In genomic region chr3:128123538-128124368, GRCh38 we compare ENCODE assay signal across 8 cellular contexts. TPM values are rescaled to one million over a fixed set of nuclear protein-coding genes. Genes with fewer than 3 reads are reported as not detected.
DNase-seq lines count a peak whose midpoint lies in the region; ATAC-seq and TF ChIP-seq lines count a peak whose summit lies in the region.

Gene RUVBL1, minus strand, starts transcription at chr3:128123812. Its CDS starts 88 bp downstream, at chr3:128123724.

- DNase-seq in DMS 273 treated with DMSO at 0.1 percent for 48 hours (lab: John Stamatoyannopoulos, UW), result peak; percentile 99
- peak; percentile 89 for DNase-seq in OCI-M2 (lab: John Stamatoyannopoulos, UW; ENCODE audit: unreplicated experiment)
- DNase-seq in activated T-cell treated with anti-CD3 and anti-CD28 coated beads for 4 hours, result peak; percentile 88
- peak; percentile 98 for DNase-seq in epithelial cell of esophagus (ENCODE audit: low read depth)
- DNase-seq in mucosa of descending colon, result peak; percentile 97 to 98 (median 97)
- peak; percentile 95 for DNase-seq in stimulated activated CD8-positive, alpha-beta memory T cell treated with anti-CD3 and anti-CD28 coated beads, Interleukin-4, amount 100 ng/mL, for 24 hours (ENCODE audit: low read depth)

- H3K36me3 ChIP-seq in mucosa of descending colon (ENCODE audit: low read depth), result no peaks in the 10 kb centered on the region

- no peaks in the 10 kb centered on the region for H3K9me3 ChIP-seq in mucosa of descending colon

- TF ChIP-seq CTCF in epithelial cell of esophagus (IDR thresholded peaks at IDR 0.05; ENCODE audit: insufficient read depth, low read depth, low read length, missing control alignments), result no peak
- TF ChIP-seq CTCF in mucosa of descending colon (IDR thresholded peaks at IDR 0.05), result no peak

- H3K4me1 Mint-ChIP-seq in IgD-negative memory B cell, result peaks cover 16 to 22% (median 21%) of the 10 kb centered on the region in 3 donors

- peaks cover 6% of the 10 kb centered on the region for H3K4me1 ChIP-seq in mucosa of descending colon (ENCODE audit: low read depth)

- ATAC-seq in GM21529 (IDR thresholded peaks at IDR 0.05; ENCODE audit: unreplicated experiment) (peak; percentile 99), mucosa of descending colon (peak; percentile 100)

- intact Hi-C loops in mucosa of descending colon (cut with DNase I, micrococcal nuclease), result no loop called here

- peak within 1 kb of the TSS; percentile 86 to 95 (median 95) for H3K27ac Mint-ChIP-seq in IgD-negative memory B cell

- no peaks in the 10 kb centered on the region for H3K9me3 Mint-ChIP-seq in IgD-negative memory B cell

- H3K27me3 Mint-ChIP-seq in IgD-negative memory B cell, result no peaks in the 10 kb centered on the region

- peak within 1 kb of the TSS; percentile 97 for H3K4me3 ChIP-seq in epithelial cell of esophagus (ENCODE audit: low read length)
- H3K4me3 ChIP-seq in mucosa of descending colon, result peak within 1 kb of the TSS; percentile 76

- peak within 1 kb of the TSS; percentile 96 to 100 (median 98) for H3K4me3 Mint-ChIP-seq in IgD-negative memory B cell

- H3K36me3 Mint-ChIP-seq in IgD-negative memory B cell, result peaks cover 6% of the 10 kb centered on the region

RNA-seq across cellular contexts. Expression of gene RUVBL1, which starts in this region (rescaled TPM):
- polyA plus RNA-seq in IgD-negative memory B cell, result 57.7 TPM
- total RNA-seq in mucosa of descending colon, result 10 to 100 TPM; 12.1 to 19.0 (median 15.6) TPM

Comparison
In these comparisons a context has a peak if more than half of its experiments do, and no peak if none do; other contexts are left out.
1. Peak in every context shown above with its lines: DNase-seq, ATAC-seq and H3K4me3 ChIP-seq.